Comparison of ENCODE assay signal across 1 cellular context in genomic region chr1:94045465-94046056, GRCh38.
TF ChIP-seq lines count a peak whose summit lies in the region.

No MANE protein-coding gene starts in this region.

TF ChIP-seq in HEK293, 187 proteins besides CTCF, POLR2A, EP300 and RAD21 (continued from another document):
- TF ChIP-seq ELK4 (IDR thresholded peaks at IDR 0.05; ENCODE audit: borderline replicate concordance, low read depth, low read length) (no peak), KLF10 (tag by site-specific recombination; IDR thresholded peaks at IDR 0.05) (no peak), PRDM1 (tag by site-specific recombination; IDR thresholded peaks at IDR 0.05) (no peak), KLF7 (tag by site-specific recombination; IDR thresholded peaks at IDR 0.05; ENCODE audit: borderline replicate concordance) (peak; percentile 57; the same call in 1 of the 2 replicates), ZNF488 (tag by site-specific recombination; IDR thresholded peaks at IDR 0.05) (no peak), ZNF433 (tag by site-specific recombination; IDR thresholded peaks at IDR 0.05; ENCODE audit: low read depth) (no peak), ZNF585B (tag by site-specific recombination; IDR thresholded peaks at IDR 0.05) (no peak), BCL11A (tag by site-specific recombination; IDR thresholded peaks at IDR 0.05; ENCODE audit: low read depth) (no peak), ZSCAN18 (tag by site-specific recombination; IDR thresholded peaks at IDR 0.05) (no peak), ZNF549 (tag by site-specific recombination; IDR thresholded peaks at IDR 0.05) (no peak), ZNF132 (tag by site-specific recombination; IDR thresholded peaks at IDR 0.05; ENCODE audit: borderline replicate concordance) (no peak), ZNF660 (tag by site-specific recombination; IDR thresholded peaks at IDR 0.05) (peak; percentile 60; the same call in 1 of the 2 replicates)
